In genomic region chr5:57902035-57902434, GRCh38 we compare ENCODE assay signal across 31 cellular contexts.
DNase-seq lines count a peak whose midpoint lies in the region; ATAC-seq and TF ChIP-seq lines count a peak whose summit lies in the region.
"Had no signal": no experiment of that assay in that cellular context is flagged by ENCODE, and none has a peak within 500 bp of the region (broad histone marks: within the 10 kb centered on the region; RNA-seq: fewer than 3 reads in every experiment).

No MANE protein-coding gene starts in this region.

- H3K4me1 Mint-ChIP-seq in activated naive CD4-positive, alpha-beta T cell treated with anti-CD3 and anti-CD28 coated beads for 36 hours (ENCODE audit: low read depth), result no peaks in the 10 kb centered on the region

- DNase-seq in A673 (ENCODE audit: low spot score) (peak; percentile 31), NCI-H226 (peak; percentile 30), astrocyte of the hippocampus (ENCODE audit: low read depth, low spot score) (peak; percentile 27), left kidney (ENCODE audit: low read depth, low spot score) (peak; percentile 23), 8988T (no peak), NCI-H2227 treated with DMSO at 0.1 percent for 48 hours (lab: John Stamatoyannopoulos, UW) (no peak)
- DNase-seq in activated naive CD4-positive, alpha-beta T cell treated with anti-CD3 and anti-CD28 coated beads for 36 hours, result no peak
- DNase-seq: activated CD4-positive, alpha-beta memory T cell treated with anti-CD3 and anti-CD28 coated beads for 36 hours; activated CD8-positive, alpha-beta memory T cell treated with anti-CD3 and anti-CD28 coated beads, Interleukin-2, amount 50 U/mL, for 4 hours; activated naive CD4-positive, alpha-beta T cell; AML-193; CD4-positive, alpha-beta T cell; central memory CD4-positive, alpha-beta T cell; erythroblast; hypothalamus; MM.1S; mucosa of descending colon; NCI-H1105 treated with DMSO at 0.1 percent for 48 hours; NCI-H2029; NCI-H748 treated with DMSO at 0.1 percent for 48 hours; stimulated activated naive CD4-positive, alpha-beta T cell; T-helper 2 cell; upper lobe of right lung had no signal

- CTCF ChIA-PET in A673 (lab: Charles Lee), result no interaction called here
- CTCF ChIA-PET in activated naive CD4-positive, alpha-beta T cell treated with anti-CD3 and anti-CD28 coated beads for 36 hours (lab: Charles Lee), result no interaction called here

- H3K36me3 ChIP-seq in A673 (ENCODE audit: insufficient read depth, low read length, poor library complexity, severe bottlenecking), result no peaks in the 10 kb centered on the region
- H3K36me3 ChIP-seq: suprapubic skin, upper lobe of right lung had no signal

- H3K27ac Mint-ChIP-seq in activated naive CD4-positive, alpha-beta T cell treated with anti-CD3 and anti-CD28 coated beads for 36 hours, result no peak overlapping the region
- H3K27ac Mint-ChIP-seq: activated CD4-positive, alpha-beta memory T cell treated with anti-CD3 and anti-CD28 coated beads for 36 hours; CD4-positive, alpha-beta T cell; dendritic cell treated with granulocyte-macrophage colony-stimulating factor and Interleukin-4, amounts not matched to agents 40 ng/mL and 50 ng/mL, for 4 days had no signal

- no peaks in the 10 kb centered on the region for H3K9me3 Mint-ChIP-seq in activated naive CD4-positive, alpha-beta T cell treated with anti-CD3 and anti-CD28 coated beads for 36 hours
- H3K9me3 Mint-ChIP-seq: activated CD4-positive, alpha-beta memory T cell treated with anti-CD3 and anti-CD28 coated beads for 36 hours; CD4-positive, alpha-beta T cell; dendritic cell treated with granulocyte-macrophage colony-stimulating factor and Interleukin-4, amounts not matched to agents 40 ng/mL and 50 ng/mL, for 4 days; nephron had no signal

- no peak overlapping the region for H3K27ac ChIP-seq in A673 (ENCODE audit: low read depth, low read length, poor library complexity, severe bottlenecking)
- H3K27ac ChIP-seq: A549, KMS-11, suprapubic skin, upper lobe of right lung had no signal

- H3K4me3 ChIP-seq in A673 (ENCODE audit: low read depth, low read length, poor library complexity, severe bottlenecking), result no peak overlapping the region
- H3K4me3 ChIP-seq: A549, lung, mucosa of descending colon, suprapubic skin, upper lobe of right lung had no signal

- H3K4me1 ChIP-seq in A673 (ENCODE audit: insufficient read depth, low read length, poor library complexity, severe bottlenecking), result peaks cover 8% of the 10 kb centered on the region
- H3K4me1 ChIP-seq: A549, suprapubic skin, upper lobe of right lung had no signal

- H3K27me3 Mint-ChIP-seq in activated naive CD4-positive, alpha-beta T cell treated with anti-CD3 and anti-CD28 coated beads for 36 hours (ENCODE audit: low read depth), result peaks cover 11% of the 10 kb centered on the region
- H3K27me3 Mint-ChIP-seq: activated CD4-positive, alpha-beta memory T cell treated with anti-CD3 and anti-CD28 coated beads for 36 hours; CD4-positive, alpha-beta T cell; dendritic cell treated with granulocyte-macrophage colony-stimulating factor and Interleukin-4, amounts not matched to agents 40 ng/mL and 50 ng/mL, for 4 days had no signal

- no peak for TF ChIP-seq CTCF in A673 (conservative IDR thresholded peaks at IDR 0.05; ENCODE audit: low read depth, low read length)

- H3K9me3 ChIP-seq in A673 (ENCODE audit: low read depth, low read length, poor library complexity, severe bottlenecking), result no peaks in the 10 kb centered on the region
- H3K9me3 ChIP-seq: A549, mucosa of descending colon, suprapubic skin, upper lobe of right lung had no signal

- no peak overlapping the region for H3K4me3 Mint-ChIP-seq in activated naive CD4-positive, alpha-beta T cell treated with anti-CD3 and anti-CD28 coated beads for 36 hours
- H3K4me3 Mint-ChIP-seq: activated CD4-positive, alpha-beta memory T cell treated with anti-CD3 and anti-CD28 coated beads for 36 hours; CD4-positive, alpha-beta T cell; dendritic cell treated with granulocyte-macrophage colony-stimulating factor and Interleukin-4, amounts not matched to agents 40 ng/mL and 50 ng/mL, for 4 days; nephron had no signal

- no TSS peak for BruUV-seq in A673 (replicated peaks; lab: Mats Ljungman, UMichigan)

- POLR2A ChIA-PET in A673 (lab: Charles Lee; ENCODE audit: low non-redundant PET), result no interaction called here

- intact Hi-C loops in A673 (cut with micrococcal nuclease; ENCODE audit: unreplicated experiment), result no loop called here
- intact Hi-C loops in activated naive CD4-positive, alpha-beta T cell treated with anti-CD3 and anti-CD28 coated beads for 36 hours (cut with micrococcal nuclease), result no loop called here

- no peak for ATAC-seq in GM21825 (IDR thresholded peaks at IDR 0.05; ENCODE audit: unreplicated experiment)
- ATAC-seq: A549; activated CD4-positive, CD25-positive, alpha-beta regulatory T cell treated with anti-CD3 and anti-CD28 coated beads, Interleukin-2, amount 50 U/mL, for 24 hours; mucosa of descending colon; upper lobe of right lung had no signal

- H3K36me3 Mint-ChIP-seq in activated naive CD4-positive, alpha-beta T cell treated with anti-CD3 and anti-CD28 coated beads for 36 hours (ENCODE audit: low read depth), result no peaks in the 10 kb centered on the region
- H3K36me3 Mint-ChIP-seq: activated CD4-positive, alpha-beta memory T cell treated with anti-CD3 and anti-CD28 coated beads for 36 hours had no signal

- no peaks in the 10 kb centered on the region for H3K27me3 ChIP-seq in A673 (replicated peaks; ENCODE audit: insufficient read depth, low read depth, low read length, poor library complexity)
- H3K27me3 ChIP-seq: suprapubic skin, upper lobe of right lung had no signal

Comparison
In these comparisons a context has a peak if more than half of its experiments do, and no peak if none do; other contexts are left out.
1. DNase-seq: peak in A673 (single experiment), NCI-H226 (single experiment), astrocyte of the hippocampus (single experiment) and left kidney (single experiment); none in 8988T (single experiment), activated naive CD4-positive, alpha-beta T cell treated with anti-CD3 and anti-CD28 coated beads for 36 hours (single experiment) and NCI-H2227 treated with DMSO at 0.1 percent for 48 hours (single experiment).